8 cellular contexts compared by ENCODE assay signal in genomic region chr14:65301862-65302539, GRCh38.
DNase-seq lines count a peak whose midpoint lies in the region; ATAC-seq and TF ChIP-seq lines count a peak whose summit lies in the region.

No MANE protein-coding gene starts in this region.

- no peaks in the 10 kb centered on the region for H4K20me1 ChIP-seq in OCI-LY1 (ENCODE audit: insufficient read depth, low read length)

- no peaks in the 10 kb centered on the region for H3K9me2 ChIP-seq in OCI-LY1 (ENCODE audit: low read depth, low read length)

- no peaks in the 10 kb centered on the region for H3K27me3 Mint-ChIP-seq in naive thymus-derived CD8-positive, alpha-beta T cell

- H3K9me3 ChIP-seq in OCI-LY1 (ENCODE audit: low read length) = no peaks in the 10 kb centered on the region

- H3K9me3 Mint-ChIP-seq in naive thymus-derived CD8-positive, alpha-beta T cell = no peaks in the 10 kb centered on the region

- peak; percentile 54 for ATAC-seq in HG02763 (IDR thresholded peaks at IDR 0.05; ENCODE audit: unreplicated experiment)
- peak; percentile 44 to 46 for ATAC-seq in naive thymus-derived CD8-positive, alpha-beta T cell

- no peak overlapping the region for H2AFZ ChIP-seq in OCI-LY1 (ENCODE audit: low read length)

- TF ChIP-seq CTCF in OCI-LY1 (IDR thresholded peaks at IDR 0.05; ENCODE audit: low read length) = no peak

- H3K36me3 Mint-ChIP-seq in naive thymus-derived CD8-positive, alpha-beta T cell = no peaks in the 10 kb centered on the region

- in situ Hi-C loops in GM18951 (cut with MboI; ENCODE audit: low sequenced_read_pairs, unreplicated experiment) = no loop called here

- H3K27me3 ChIP-seq in OCI-LY1 (ENCODE audit: insufficient read depth, low read length) = no peaks in the 10 kb centered on the region

- DNase-seq in naive thymus-derived CD8-positive, alpha-beta T cell = no peak
- DNase-seq in central memory CD4-positive, alpha-beta T cell = no peak
- DNase-seq in stimulated activated CD4-positive, alpha-beta T cell treated with anti-CD3 and anti-CD28 coated beads, Interleukin-12 subunit alpha, Interleukin-12 subunit beta, amount 100 ng/mL, for 4 hours = no peak
- DNase-seq in C1 segment of cervical spinal cord (lab: John Stamatoyannopoulos, UW) (no peak), AG20443 (ENCODE audit: low spot score) (no peak)

- H3K36me3 ChIP-seq in OCI-LY1 (ENCODE audit: insufficient read depth, low read length) = no peaks in the 10 kb centered on the region

- peaks cover 73% of the 10 kb centered on the region for H3K4me1 ChIP-seq in OCI-LY1 (ENCODE audit: insufficient read depth, low read length, severe bottlenecking)

- no peaks in the 10 kb centered on the region for H3F3A ChIP-seq in OCI-LY1 (ENCODE audit: insufficient read depth, low read length)

- peak overlapping the region; percentile 93 for H3K27ac ChIP-seq in OCI-LY1 (ENCODE audit: low read depth, low read length, poor library complexity, severe bottlenecking)

- H3K4me1 Mint-ChIP-seq in naive thymus-derived CD8-positive, alpha-beta T cell = peaks cover 36 to 72% (median 65%) of the 10 kb centered on the region in 4 donors

- peak overlapping the region in 7 of 10 donors; percentile 12 to 81 (median 58) for H3K27ac Mint-ChIP-seq in naive thymus-derived CD8-positive, alpha-beta T cell

- no peak overlapping the region for H3K4me3 ChIP-seq in OCI-LY1 (ENCODE audit: low read depth, low read length, poor library complexity, severe bottlenecking)

- H3K79me2 ChIP-seq in OCI-LY1 (ENCODE audit: insufficient read depth, low read length) = no peaks in the 10 kb centered on the region

- POLR2A ChIA-PET in naive thymus-derived CD8-positive, alpha-beta T cell (lab: Charles Lee) = interaction anchor here (1.4 to 5.2 kb wide), 2 partner anchors 13 to 110 kb away, joined by 7 to 37 read pairs; no protein-coding TSS in a partner anchor

- no peak overlapping the region for H3K9ac ChIP-seq in OCI-LY1 (ENCODE audit: low read length)

- peak; percentile 61 for TF ChIP-seq POLR2A in GM18951 (IDR thresholded peaks at IDR 0.05; ENCODE audit: extremely low read depth, insufficient read depth, insufficient read length)

- peak overlapping the region in 3 of 10 donors; percentile 24 to 41 (median 29) for H3K4me3 Mint-ChIP-seq in naive thymus-derived CD8-positive, alpha-beta T cell

- peak overlapping the region; percentile 48 for H3K4me2 ChIP-seq in OCI-LY1 (ENCODE audit: low read length)
